18 cellular contexts compared by ENCODE assay signal in the genomic region with DNA sequence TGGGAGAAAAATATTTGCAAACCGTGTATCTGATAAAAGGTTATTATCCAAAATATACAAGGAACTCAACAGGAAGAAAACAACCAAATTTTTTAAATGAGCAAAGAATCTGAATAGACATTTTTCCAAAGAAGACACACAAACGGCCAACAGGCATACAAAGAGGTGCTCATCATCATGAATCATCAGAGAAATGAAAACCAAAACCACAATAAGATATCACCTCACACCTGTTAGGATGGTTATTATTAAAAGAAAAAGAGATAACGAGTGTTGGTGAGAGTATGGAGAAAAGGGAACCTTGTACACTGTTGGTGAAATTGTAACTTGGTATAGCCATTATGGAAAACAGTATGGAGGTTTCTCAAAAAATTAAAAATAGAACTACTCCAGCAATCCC.
"Had no signal": no experiment of that assay in that cellular context is flagged by ENCODE, and none has a peak within 500 bp of the region (broad histone marks: within the 10 kb centered on the region; RNA-seq: fewer than 3 reads in every experiment).

No MANE protein-coding gene starts in this region.

- H3K27me3 ChIP-seq: dorsolateral prefrontal cortex, sigmoid colon, thyroid gland had no signal

- H3K4me3 ChIP-seq: dorsolateral prefrontal cortex, sigmoid colon, thyroid gland had no signal

- H3K27ac ChIP-seq: dorsolateral prefrontal cortex, epithelial cell of prostate, sigmoid colon, thyroid gland had no signal

- H3K4me1 ChIP-seq: sigmoid colon, thyroid gland had no signal

- ATAC-seq: activated CD8-positive, alpha-beta memory T cell treated with anti-CD3 and anti-CD28 coated beads, Interleukin-2, amount 10 ng/mL, durations not matched to agents 7 days and 5 days; left lobe of liver had no signal

- H3K36me3 ChIP-seq: sigmoid colon, thyroid gland had no signal

- DNase-seq: activated B cell treated with CpG ODN at 0.5 μM for 24 hours; activated CD4-positive, alpha-beta memory T cell treated with anti-CD3 and anti-CD28 coated beads, Interleukin-2, amount 10 ng/mL, durations not matched to agents 7 days and 5 days; activated CD4-positive, alpha-beta T cell treated with anti-CD3 and anti-CD28 coated beads for 48 hours; activated CD8-positive, alpha-beta memory T cell treated with anti-CD3 and anti-CD28 coated beads, Interleukin-2, amount 10 ng/mL, durations not matched to agents 7 days and 5 days; central memory CD4-positive, alpha-beta T cell; dorsolateral prefrontal cortex; foreskin melanocyte; glutamatergic neuron; hippocampal formation; islet precursor cell; midbrain; nephron progenitor cell; nucleus accumbens; sigmoid colon; stimulated activated naive CD4-positive, alpha-beta T cell; thyroid gland had no signal

- H3K9me3 ChIP-seq: sigmoid colon, thyroid gland had no signal
